In the genomic region with DNA sequence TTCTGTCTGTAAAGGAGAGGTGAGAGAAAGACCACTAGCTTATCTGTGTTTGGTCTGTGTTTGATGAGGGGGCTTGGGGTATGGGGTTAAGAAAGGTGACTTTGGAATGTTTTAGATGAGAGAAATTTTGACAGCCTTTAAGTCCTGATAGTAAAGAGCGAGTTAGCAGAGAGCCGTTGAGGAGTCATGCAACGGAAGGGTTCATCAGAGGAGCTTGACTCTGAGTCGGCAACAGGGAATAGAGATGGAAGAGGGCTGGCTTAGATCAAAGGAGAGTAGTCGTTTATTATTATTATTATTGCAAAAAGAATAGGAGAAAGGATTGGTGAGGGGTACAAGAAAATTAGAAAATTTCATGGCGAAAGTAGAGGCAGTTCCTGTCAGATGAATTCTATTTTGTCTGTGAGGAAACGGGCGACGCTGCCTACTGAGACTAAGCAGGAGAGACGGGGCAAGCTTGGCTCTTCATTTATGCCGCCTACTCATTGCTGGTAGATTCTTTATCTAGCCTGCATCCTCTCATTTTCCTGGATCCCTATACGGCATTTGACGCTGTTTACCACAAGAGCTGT, we compare ENCODE assay signal across 8 cellular contexts. TPM values are rescaled to one million over a fixed set of nuclear protein-coding genes. Genes with fewer than 3 reads are reported as not detected.
DNase-seq lines count a peak whose midpoint lies in the region; ATAC-seq and TF ChIP-seq lines count a peak whose summit lies in the region.

No MANE protein-coding gene starts in this region.

- peaks cover 38% of the 10 kb centered on the region for H3K79me2 ChIP-seq in osteoblast (ENCODE audit: insufficient read depth, low read length)

- H3K4me3 ChIP-seq in Peyer's patch (peak overlapping the region; percentile 58 to 75 (median 66)), epithelial cell of proximal tubule (ENCODE audit: low read depth, low read length) (peak overlapping the region; percentile 76), osteoblast (ENCODE audit: insufficient read depth, low read length) (peak overlapping the region; percentile 81)

- H3K4me2 ChIP-seq in osteoblast (ENCODE audit: insufficient read depth, low read length), result peak overlapping the region; percentile 73

- peaks cover 3% of the 10 kb centered on the region for H3K27me3 Mint-ChIP-seq in activated naive CD4-positive, alpha-beta T cell treated with anti-CD3 and anti-CD28 coated beads, Interleukin-2, amount 50 U/mL, for 24 hours

- no peak for TF ChIP-seq POLR2A in Peyer's patch (IDR thresholded peaks at IDR 0.05)

- peak overlapping the region; percentile 85 for H3K4me3 Mint-ChIP-seq in activated naive CD4-positive, alpha-beta T cell treated with anti-CD3 and anti-CD28 coated beads, Interleukin-2, amount 50 U/mL, for 24 hours

- H3K9me3 ChIP-seq in Peyer's patch (no peaks in the 10 kb centered on the region), osteoblast (ENCODE audit: low read depth, low read length) (no peaks in the 10 kb centered on the region)

- DNase-seq in activated naive CD4-positive, alpha-beta T cell treated with anti-CD3 and anti-CD28 coated beads, Interleukin-2, amount 50 U/mL, for 16 hours, result no peak
- no peak for DNase-seq in Peyer's patch
- no peak for DNase-seq in epithelial cell of proximal tubule (ENCODE audit: low read depth)
- no peak for DNase-seq in osteoblast (ENCODE audit: insufficient read length, low spot score, missing footprints)
- DNase-seq in occipital lobe (lab: John Stamatoyannopoulos, UW), result no peak
- DNase-seq in COR-L47 (lab: John Stamatoyannopoulos, UW), result no peak

- H3K36me3 ChIP-seq in Peyer's patch (no peaks in the 10 kb centered on the region), osteoblast (ENCODE audit: insufficient read depth, low read length) (no peaks in the 10 kb centered on the region)

- H3K36me3 Mint-ChIP-seq in activated naive CD4-positive, alpha-beta T cell treated with anti-CD3 and anti-CD28 coated beads, Interleukin-2, amount 50 U/mL, for 24 hours, result no peaks in the 10 kb centered on the region

- H3K27ac ChIP-seq in Peyer's patch, result peak overlapping the region; percentile 80 to 82 (median 81)
- H3K27ac ChIP-seq in osteoblast (ENCODE audit: low read depth, low read length), result peak overlapping the region; percentile 54

- H3K4me1 ChIP-seq in Peyer's patch (no peaks in the 10 kb centered on the region), osteoblast (ENCODE audit: insufficient read depth, low read length) (peaks cover 7% of the 10 kb centered on the region)

- peak overlapping the region; percentile 90 for H3K27ac Mint-ChIP-seq in activated naive CD4-positive, alpha-beta T cell treated with anti-CD3 and anti-CD28 coated beads, Interleukin-2, amount 50 U/mL, for 24 hours

- H4K20me1 ChIP-seq in osteoblast (ENCODE audit: insufficient read depth, low read length), result no peaks in the 10 kb centered on the region

- H3K27me3 ChIP-seq in Peyer's patch (no peaks in the 10 kb centered on the region), osteoblast (ENCODE audit: insufficient read depth, low read length) (no peaks in the 10 kb centered on the region)

- no peak for ATAC-seq in GM18519 (IDR thresholded peaks at IDR 0.05; ENCODE audit: low FRiP score, unreplicated experiment)

- TF ChIP-seq CTCF in Peyer's patch (IDR thresholded peaks at IDR 0.05) (no peak), epithelial cell of proximal tubule (conservative IDR thresholded peaks at IDR 0.05; ENCODE audit: low read depth, low read length) (no peak), osteoblast (IDR thresholded peaks at IDR 0.05; ENCODE audit: extremely low read depth, low read depth, low read length) (no peak)

- H3K9me3 Mint-ChIP-seq in activated naive CD4-positive, alpha-beta T cell treated with anti-CD3 and anti-CD28 coated beads, Interleukin-2, amount 50 U/mL, for 24 hours, result no peaks in the 10 kb centered on the region

- H3K4me1 Mint-ChIP-seq in activated naive CD4-positive, alpha-beta T cell treated with anti-CD3 and anti-CD28 coated beads, Interleukin-2, amount 50 U/mL, for 24 hours, result peaks cover 26% of the 10 kb centered on the region

- H2AFZ ChIP-seq in osteoblast (ENCODE audit: low read length), result peak overlapping the region; percentile 92

RNA-seq across cellular contexts. Expression of a gene that starts 0.5 kb away (rescaled TPM):
- total RNA-seq in Peyer's patch (10 to 100 TPM; 16.5 to 44.5 (median 23.6) TPM), epithelial cell of proximal tubule (31.2 and 32.4 TPM in 2 replicates), osteoblast (49.9 and 50.4 TPM in 2 replicates), occipital lobe (29.9 TPM)
